In the genomic region with DNA sequence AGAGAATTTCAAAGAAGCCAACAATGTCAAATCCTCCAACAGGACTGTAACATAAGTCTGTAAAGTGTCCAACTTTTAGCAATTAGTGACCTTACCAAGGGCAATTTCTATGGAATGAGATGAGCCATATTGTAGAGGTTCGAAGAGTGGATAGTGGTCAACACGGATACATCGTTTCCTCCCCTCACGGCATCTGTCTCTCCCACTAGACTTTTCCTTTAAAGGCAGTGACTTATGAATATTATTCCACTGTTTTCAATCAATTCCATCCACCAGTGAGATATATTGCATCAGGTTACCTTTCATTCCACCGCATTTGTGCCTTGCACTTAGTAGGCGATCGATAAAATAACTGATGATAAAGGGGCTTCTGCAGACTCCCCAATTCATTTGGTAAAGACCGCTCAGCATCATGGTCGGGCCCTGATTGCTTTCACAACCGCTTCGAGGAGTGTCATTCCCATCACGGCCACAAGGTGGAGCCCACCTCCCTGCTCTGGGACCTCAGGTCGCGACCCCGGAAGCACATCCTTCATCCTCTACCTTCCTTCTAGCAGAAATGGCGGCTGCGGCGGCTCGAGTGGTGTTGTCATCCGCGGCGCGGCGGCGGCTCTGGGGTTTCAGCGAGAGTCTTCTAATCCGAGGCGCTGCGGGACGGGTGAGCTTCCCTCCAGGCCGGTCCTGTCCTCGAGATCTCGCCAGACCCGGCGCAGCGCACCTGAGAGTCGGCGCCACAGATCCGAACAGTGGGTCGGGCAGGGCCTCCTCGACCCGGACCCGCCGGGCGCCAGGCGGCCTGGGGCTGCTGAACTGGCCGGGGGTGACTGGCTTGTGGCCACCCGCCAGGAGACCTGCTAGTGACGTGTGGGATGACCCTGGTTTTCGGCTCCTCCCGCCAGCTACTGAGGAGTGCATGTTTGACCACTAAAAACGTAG, we compare ENCODE assay signal across 1 cellular context.
TF ChIP-seq lines count a peak whose summit lies in the region.

Gene PMPCB (plus strand): TSS at position 535 of the 936 bp plus-strand sequence. CDS start 25 bp downstream, at position 560.

TF ChIP-seq in HepG2, 621 proteins besides CTCF, POLR2A, EP300 and RAD21 (continued from another document and continues in another):
- 0 out of 2 replicates have a peak, but pooled peaks have one; percentile 30 for TF ChIP-seq ZNF597 (CRISPR knock-in tag; IDR thresholded peaks at IDR 0.05)
- peak; percentile 94 for TF ChIP-seq GATAD1 (CRISPR knock-in tag; IDR thresholded peaks at IDR 0.05)
- no peak for TF ChIP-seq ZNF343 (CRISPR knock-in tag; IDR thresholded peaks at IDR 0.05)
- no peak; the same call in 1 of the 2 replicates for TF ChIP-seq ZNF17 (CRISPR knock-in tag; IDR thresholded peaks at IDR 0.05)
- no peak for TF ChIP-seq SP4 (CRISPR knock-in tag; IDR thresholded peaks at IDR 0.05)
- TF ChIP-seq ZNF256 (CRISPR knock-in tag; conservative IDR thresholded peaks at IDR 0.05): 0 out of 2 replicates have a peak, but pooled peaks have one; percentile 53
- TF ChIP-seq BRCA1 (CRISPR knock-in tag; IDR thresholded peaks at IDR 0.05): 0 out of 2 replicates have a peak, but pooled peaks have one; percentile 80
- no peak for TF ChIP-seq ZNF569 (CRISPR knock-in tag; IDR thresholded peaks at IDR 0.05; ENCODE audit: borderline replicate concordance)
- TF ChIP-seq, protein P1, sequence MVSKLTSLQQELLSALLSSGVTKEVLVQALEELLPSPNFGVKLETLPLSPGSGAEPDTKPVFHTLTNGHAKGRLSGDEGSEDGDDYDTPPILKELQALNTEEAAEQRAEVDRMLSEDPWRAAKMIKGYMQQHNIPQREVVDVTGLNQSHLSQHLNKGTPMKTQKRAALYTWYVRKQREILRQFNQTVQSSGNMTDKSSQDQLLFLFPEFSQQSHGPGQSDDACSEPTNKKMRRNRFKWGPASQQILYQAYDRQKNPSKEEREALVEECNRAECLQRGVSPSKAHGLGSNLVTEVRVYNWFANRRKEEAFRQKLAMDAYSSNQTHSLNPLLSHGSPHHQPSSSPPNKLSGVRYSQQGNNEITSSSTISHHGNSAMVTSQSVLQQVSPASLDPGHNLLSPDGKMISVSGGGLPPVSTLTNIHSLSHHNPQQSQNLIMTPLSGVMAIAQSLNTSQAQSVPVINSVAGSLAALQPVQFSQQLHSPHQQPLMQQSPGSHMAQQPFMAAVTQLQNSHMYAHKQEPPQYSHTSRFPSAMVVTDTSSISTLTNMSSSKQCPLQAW (CRISPR knock-in tag; IDR thresholded peaks at IDR 0.05): peak; percentile 93
- no peak for TF ChIP-seq CENPT (CRISPR knock-in tag; IDR thresholded peaks at IDR 0.05; ENCODE audit: low read depth)
- TF ChIP-seq, protein P2, sequence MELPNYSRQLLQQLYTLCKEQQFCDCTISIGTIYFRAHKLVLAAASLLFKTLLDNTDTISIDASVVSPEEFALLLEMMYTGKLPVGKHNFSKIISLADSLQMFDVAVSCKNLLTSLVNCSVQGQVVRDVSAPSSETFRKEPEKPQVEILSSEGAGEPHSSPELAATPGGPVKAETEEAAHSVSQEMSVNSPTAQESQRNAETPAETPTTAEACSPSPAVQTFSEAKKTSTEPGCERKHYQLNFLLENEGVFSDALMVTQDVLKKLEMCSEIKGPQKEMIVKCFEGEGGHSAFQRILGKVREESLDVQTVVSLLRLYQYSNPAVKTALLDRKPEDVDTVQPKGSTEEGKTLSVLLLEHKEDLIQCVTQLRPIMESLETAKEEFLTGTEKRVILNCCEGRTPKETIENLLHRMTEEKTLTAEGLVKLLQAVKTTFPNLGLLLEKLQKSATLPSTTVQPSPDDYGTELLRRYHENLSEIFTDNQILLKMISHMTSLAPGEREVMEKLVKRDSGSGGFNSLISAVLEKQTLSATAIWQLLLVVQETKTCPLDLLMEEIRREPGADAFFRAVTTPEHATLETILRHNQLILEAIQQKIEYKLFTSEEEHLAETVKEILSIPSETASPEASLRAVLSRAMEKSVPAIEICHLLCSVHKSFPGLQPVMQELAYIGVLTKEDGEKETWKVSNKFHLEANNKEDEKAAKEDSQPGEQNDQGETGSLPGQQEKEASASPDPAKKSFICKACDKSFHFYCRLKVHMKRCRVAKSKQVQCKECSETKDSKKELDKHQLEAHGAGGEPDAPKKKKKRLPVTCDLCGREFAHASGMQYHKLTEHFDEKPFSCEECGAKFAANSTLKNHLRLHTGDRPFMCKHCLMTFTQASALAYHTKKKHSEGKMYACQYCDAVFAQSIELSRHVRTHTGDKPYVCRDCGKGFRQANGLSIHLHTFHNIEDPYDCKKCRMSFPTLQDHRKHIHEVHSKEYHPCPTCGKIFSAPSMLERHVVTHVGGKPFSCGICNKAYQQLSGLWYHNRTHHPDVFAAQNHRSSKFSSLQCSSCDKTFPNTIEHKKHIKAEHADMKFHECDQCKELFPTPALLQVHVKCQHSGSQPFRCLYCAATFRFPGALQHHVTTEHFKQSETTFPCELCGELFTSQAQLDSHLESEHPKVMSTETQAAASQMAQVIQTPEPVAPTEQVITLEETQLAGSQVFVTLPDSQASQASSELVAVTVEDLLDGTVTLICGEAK (IDR thresholded peaks at IDR 0.05): 0 out of 2 replicates have a peak, but pooled peaks have one; percentile 18
- TF ChIP-seq, protein P2 (CRISPR knock-in tag; IDR thresholded peaks at IDR 0.05): no peak; the same call in 1 of the 2 replicates
- no peak; the same call in 1 of the 2 replicates for TF ChIP-seq ZNF430 (CRISPR knock-in tag; IDR thresholded peaks at IDR 0.05)
- no peak for TF ChIP-seq REST (IDR thresholded peaks at IDR 0.05; ENCODE audit: borderline replicate concordance in 1 of 2, low read depth in 1 of 2, low read length in 2 of 2)
- TF ChIP-seq, protein P3, sequence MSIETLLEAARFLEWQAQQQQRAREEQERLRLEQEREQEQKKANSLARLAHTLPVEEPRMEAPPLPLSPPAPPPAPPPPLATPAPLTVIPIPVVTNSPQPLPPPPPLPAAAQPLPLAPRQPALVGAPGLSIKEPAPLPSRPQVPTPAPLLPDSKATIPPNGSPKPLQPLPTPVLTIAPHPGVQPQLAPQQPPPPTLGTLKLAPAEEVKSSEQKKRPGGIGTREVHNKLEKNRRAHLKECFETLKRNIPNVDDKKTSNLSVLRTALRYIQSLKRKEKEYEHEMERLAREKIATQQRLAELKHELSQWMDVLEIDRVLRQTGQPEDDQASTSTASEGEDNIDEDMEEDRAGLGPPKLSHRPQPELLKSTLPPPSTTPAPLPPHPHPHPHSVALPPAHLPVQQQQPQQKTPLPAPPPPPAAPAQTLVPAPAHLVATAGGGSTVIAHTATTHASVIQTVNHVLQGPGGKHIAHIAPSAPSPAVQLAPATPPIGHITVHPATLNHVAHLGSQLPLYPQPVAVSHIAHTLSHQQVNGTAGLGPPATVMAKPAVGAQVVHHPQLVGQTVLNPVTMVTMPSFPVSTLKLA (IDR thresholded peaks at IDR 0.05): no peak
- TF ChIP-seq FOXA1 (IDR thresholded peaks at IDR 0.05): no peak
- TF ChIP-seq FOXA1 (CRISPR knock-in tag; IDR thresholded peaks at IDR 0.05): no peak
- TF ChIP-seq MAFG (CRISPR knock-in tag; IDR thresholded peaks at IDR 0.05): no peak
- peak; percentile 97 for TF ChIP-seq KMT2A (CRISPR knock-in tag; IDR thresholded peaks at IDR 0.05)
- peak; percentile 83; the same call in 1 of the 2 replicates for TF ChIP-seq TP53 (CRISPR knock-in tag; conservative IDR thresholded peaks at IDR 0.05)
- TF ChIP-seq, protein P4, sequence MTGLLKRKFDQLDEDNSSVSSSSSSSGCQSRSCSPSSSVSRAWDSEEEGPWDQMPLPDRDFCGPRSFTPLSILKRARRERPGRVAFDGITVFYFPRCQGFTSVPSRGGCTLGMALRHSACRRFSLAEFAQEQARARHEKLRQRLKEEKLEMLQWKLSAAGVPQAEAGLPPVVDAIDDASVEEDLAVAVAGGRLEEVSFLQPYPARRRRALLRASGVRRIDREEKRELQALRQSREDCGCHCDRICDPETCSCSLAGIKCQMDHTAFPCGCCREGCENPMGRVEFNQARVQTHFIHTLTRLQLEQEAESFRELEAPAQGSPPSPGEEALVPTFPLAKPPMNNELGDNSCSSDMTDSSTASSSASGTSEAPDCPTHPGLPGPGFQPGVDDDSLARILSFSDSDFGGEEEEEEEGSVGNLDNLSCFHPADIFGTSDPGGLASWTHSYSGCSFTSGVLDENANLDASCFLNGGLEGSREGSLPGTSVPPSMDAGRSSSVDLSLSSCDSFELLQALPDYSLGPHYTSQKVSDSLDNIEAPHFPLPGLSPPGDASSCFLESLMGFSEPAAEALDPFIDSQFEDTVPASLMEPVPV (CRISPR knock-in tag; IDR thresholded peaks at IDR 0.05): peak; percentile 71
- TF ChIP-seq RFXAP (CRISPR knock-in tag; IDR thresholded peaks at IDR 0.05; ENCODE audit: borderline replicate concordance): peak; percentile 87
- peak; percentile 42; the same call in 1 of the 2 replicates for TF ChIP-seq ZNF362 (CRISPR knock-in tag; IDR thresholded peaks at IDR 0.05; ENCODE audit: borderline replicate concordance)
- TF ChIP-seq PTBP1 (IDR thresholded peaks at IDR 0.05; ENCODE audit: low read depth, low read length, poor library complexity, severe bottlenecking): no peak
- no peak for TF ChIP-seq ZNF546 (CRISPR knock-in tag; conservative IDR thresholded peaks at IDR 0.05)
- peak; percentile 48; the same call in 1 of the 2 replicates for TF ChIP-seq ZNF205 (CRISPR knock-in tag; IDR thresholded peaks at IDR 0.05)
- TF ChIP-seq HDAC2 (CRISPR knock-in tag; IDR thresholded peaks at IDR 0.05): peak; percentile 87
- peak; percentile 32; the same call in 1 of the 2 replicates for TF ChIP-seq ZNF784 (CRISPR knock-in tag; IDR thresholded peaks at IDR 0.05; ENCODE audit: borderline replicate concordance)
- no peak; the same call in 1 of the 2 replicates for TF ChIP-seq ZNF33B (CRISPR knock-in tag; IDR thresholded peaks at IDR 0.05)
- no peak for TF ChIP-seq PCBP1 (IDR thresholded peaks at IDR 0.05; ENCODE audit: borderline replicate concordance, low read depth, low read length)
